Comparison of ENCODE assay signal across 8 cellular contexts in genomic region chr14:23562822-23563472, GRCh38. TPM values are rescaled to one million over a fixed set of nuclear protein-coding genes. Genes with fewer than 3 reads are reported as not detected.
DNase-seq lines count a peak whose midpoint lies in the region; ATAC-seq and TF ChIP-seq lines count a peak whose summit lies in the region.

No MANE protein-coding gene starts in this region.

- no peak for TF ChIP-seq POLR2A in right lobe of liver (IDR thresholded peaks at IDR 0.05)

- peaks cover 7% of the 10 kb centered on the region for H3K4me1 Mint-ChIP-seq in MCF 10A (ENCODE audit: insufficient read depth, unreplicated experiment)

- TF ChIP-seq CTCF in MCF 10A (IDR thresholded peaks at IDR 0.05; ENCODE audit: unreplicated experiment) = peak; percentile 91
- TF ChIP-seq CTCF in right lobe of liver (IDR thresholded peaks at IDR 0.05) = peak; percentile 80 to 87 (median 84)

- H3K4me1 ChIP-seq in right lobe of liver (peaks cover 0 to 21% (median 4%) of the 10 kb centered on the region in 4 donors), stomach smooth muscle (ENCODE audit: control insufficient read depth, insufficient read depth, low read length) (peaks cover 19% of the 10 kb centered on the region)

- ATAC-seq in right lobe of liver = peak; percentile 31 to 47 (median 40)
- no peak for ATAC-seq in HG03045 (IDR thresholded peaks at IDR 0.05; ENCODE audit: unreplicated experiment)

- CTCF ChIA-PET in MCF 10A (lab: Yijun Ruan, JAX) = interaction anchor here (0.5 to 10.7 kb wide), 23 partner anchors 9 to 721 kb away, joined by 3 to 247 read pairs (median 4); partner anchors contain the start of genes ACIN1, NGDN and PPP1R3E

- peaks cover 69% of the 10 kb centered on the region for H3K36me3 Mint-ChIP-seq in MCF 10A (ENCODE audit: insufficient read depth, unreplicated experiment)

- no peaks in the 10 kb centered on the region for H3K27me3 ChIP-seq in right lobe of liver
- no peaks in the 10 kb centered on the region for H3K27me3 ChIP-seq in stomach smooth muscle (ENCODE audit: control insufficient read depth in 1 of 2, insufficient read depth in 2 of 2, low read length in 2 of 2)

- H3K36me3 ChIP-seq in right lobe of liver = peaks cover 0 to 18% (median 0%) of the 10 kb centered on the region in 4 donors
- H3K36me3 ChIP-seq in stomach smooth muscle (ENCODE audit: control insufficient read depth in 2 of 2, insufficient read depth in 2 of 2, low read length in 2 of 2) = peaks cover 4 to 12% of the 10 kb centered on the region in 2 donors

- DNase-seq in DMS 273 (lab: John Stamatoyannopoulos, UW; ENCODE audit: unreplicated experiment) (peak; percentile 83), DMS 273 treated with DMSO at 0.1 percent for 48 hours (lab: John Stamatoyannopoulos, UW) (no peak), LoVo (ENCODE audit: low spot score) (peak; percentile 47), T1000 (lab: John Stamatoyannopoulos, UW) (peak; percentile 19), MCF 10A (ENCODE audit: unreplicated experiment) (peak; percentile 44), right lobe of liver (no peak)

- H3K27ac Mint-ChIP-seq in MCF 10A (ENCODE audit: low read depth, unreplicated experiment) = no peak overlapping the region

- H3K9ac ChIP-seq in stomach smooth muscle (ENCODE audit: low read length in 2 of 2) = peak overlapping the region; percentile 21 to 31

- no peak overlapping the region for H3K4me3 ChIP-seq in right lobe of liver
- H3K4me3 ChIP-seq in stomach smooth muscle (ENCODE audit: low read length in 2 of 2) = no peak overlapping the region

- no peaks in the 10 kb centered on the region for H3K27me3 Mint-ChIP-seq in MCF 10A (ENCODE audit: insufficient read depth, unreplicated experiment)

- intact Hi-C loops in MCF 10A (cut with micrococcal nuclease) = loop anchor here (1.0 kb wide), 3 partner anchors 31 to 298 kb away; no protein-coding TSS in a partner anchor
- intact Hi-C loops in right lobe of liver (cut with DNase I) = loop anchor here (2.0 to 5.0 kb wide), 2 partner anchors 86 kb away; no protein-coding TSS in a partner anchor

- POLR2A ChIA-PET in MCF 10A (lab: Yijun Ruan, JAX) = interaction anchor here (0.6 to 1.1 kb wide), 3 partner anchors 50 to 387 kb away, joined by 3 to 4 read pairs (median 3); no protein-coding TSS in a partner anchor

- no peaks in the 10 kb centered on the region for H3K9me3 Mint-ChIP-seq in MCF 10A (ENCODE audit: unreplicated experiment)

- H3K9me3 ChIP-seq in right lobe of liver (no peaks in the 10 kb centered on the region), stomach smooth muscle (ENCODE audit: control insufficient read depth in 2 of 2, low read length in 2 of 2) (no peaks in the 10 kb centered on the region)

- no peak overlapping the region for H3K4me3 Mint-ChIP-seq in MCF 10A (ENCODE audit: unreplicated experiment)

- no CpG with 5 or more reads among the region's 2 CpGs for WGBS in right lobe of liver (ENCODE audit: insufficient coverage, low coverage, low lambda C conversion rate, missing lambda C conversion rate)

- H3K27ac ChIP-seq in right lobe of liver (peak overlapping the region in 1 of 3 donors; percentile 61), stomach smooth muscle (ENCODE audit: low read length) (peak overlapping the region; percentile 31)

- no TSS peak for BruUV-seq in MCF 10A (replicated peaks; lab: Mats Ljungman, UMichigan)

RNA-seq across cellular contexts. Expression of gene AP1G2, which starts 4.6 kb away (rescaled TPM):
- total RNA-seq in MCF 10A (2022) = 89.2 and 95.7 TPM in 2 replicates
- total RNA-seq in right lobe of liver = 10 to 100 TPM; 13.6 to 25.9 (median 23.0) TPM

RNA-seq across cellular contexts. Expression of gene THTPA, which starts 6.9 kb away (rescaled TPM):
- total RNA-seq in MCF 10A (2022) = 16.8 and 22.4 TPM in 2 replicates
- 10 to 100 TPM in 4 of 6 experiments, 1 to 10 TPM in 2; 8.2 to 15.0 (median 11.4) TPM for total RNA-seq in right lobe of liver

RNA-seq across cellular contexts. Expression of gene ZFHX2, which starts 11.4 kb away (rescaled TPM):
- 1.8 and 2.1 TPM in 2 replicates for total RNA-seq in MCF 10A (2022)
- under 1 TPM; 0.33 to 0.83 (median 0.47) TPM for total RNA-seq in right lobe of liver

RNA-seq across cellular contexts. Expression of gene JPH4, which starts 15.6 kb away (rescaled TPM):
- not detected in 2 replicates for total RNA-seq in MCF 10A (2022)
- total RNA-seq in right lobe of liver = under 1 TPM in 3 of 6 experiments, not detected in 3; 0.07 to 0.20 (median 0.19) TPM

Comparison
In these comparisons a context has a peak if more than half of its experiments do, and no peak if none do; other contexts are left out.
1. DNase-seq: peak in DMS 273 (single experiment), LoVo (single experiment), T1000 (single experiment) and MCF 10A (single experiment); none in DMS 273 treated with DMSO at 0.1 percent for 48 hours (single experiment) and right lobe of liver (0 of 3).